Comparison of ENCODE assay signal across 24 cellular contexts in the genomic region with DNA sequence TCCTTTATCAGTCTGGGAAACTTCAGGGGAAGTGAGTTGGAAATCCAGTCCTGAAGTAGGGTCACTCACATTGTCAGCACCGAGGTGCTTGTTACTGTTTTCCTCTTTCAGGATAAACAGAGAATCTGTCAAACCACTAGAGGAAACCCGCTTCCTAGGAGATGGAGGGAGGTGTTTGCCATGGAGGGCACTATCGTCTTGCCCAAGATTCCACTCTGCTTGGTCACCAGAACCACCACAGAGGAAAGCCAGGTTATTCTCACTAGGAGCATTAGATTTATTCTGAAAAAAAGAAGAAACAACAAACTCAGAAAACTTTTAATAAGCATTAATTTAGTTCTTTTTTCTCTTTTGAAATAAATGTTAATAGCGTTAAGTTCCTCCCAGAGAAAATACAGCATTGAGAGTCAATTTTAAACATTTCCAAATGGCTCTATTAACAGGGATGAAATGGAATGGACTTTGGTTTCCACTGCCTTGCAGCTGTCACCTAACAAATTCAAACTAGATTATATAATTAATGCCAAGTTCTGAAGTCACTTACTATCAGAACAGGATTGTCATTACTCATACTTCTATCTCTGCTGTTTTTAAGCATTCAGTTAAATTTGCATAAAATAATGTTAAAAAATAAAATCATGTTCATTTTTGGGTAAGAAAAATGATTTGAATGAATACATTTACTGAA.
"Had no signal": no experiment of that assay in that cellular context is flagged by ENCODE, and none has a peak within 500 bp of the region (broad histone marks: within the 10 kb centered on the region; RNA-seq: fewer than 3 reads in every experiment).

No MANE protein-coding gene starts in this region.

- DNase-seq: cortex of kidney; effector memory CD8-positive, alpha-beta T cell; erythroblast; esophagus squamous epithelium; foreskin melanocyte; glutamatergic neuron; heart right ventricle; hippocampal formation; left cardiac atrium; left ventricle myocardium inferior; lower lobe of right lung; naive thymus-derived CD4-positive, alpha-beta T cell; right lobe of liver; stimulated activated CD4-positive, alpha-beta T cell treated with anti-CD3 and anti-CD28 coated beads, Interleukin-2, amount 100 ng/mL, for 24 hours; stimulated activated CD4-positive, alpha-beta T cell treated with anti-CD3 and anti-CD28 coated beads, Interleukin-4, amount 100 ng/mL, for 24 hours; stimulated activated naive CD8-positive, alpha-beta T cell treated with anti-CD3 and anti-CD28 coated beads, Interleukin-15, Interleukin-2, amounts not matched to agents 100 U/mL and 50 U/mL, for 24 hours; substantia nigra; testis; tibial artery had no signal

- H3K27ac ChIP-seq: esophagus squamous epithelium, heart right ventricle, left ventricle myocardium inferior, lower lobe of right lung, neural progenitor cell, parathyroid adenoma, right lobe of liver, testis, tibial artery had no signal

- H3K9me3 ChIP-seq: esophagus squamous epithelium, heart right ventricle, left ventricle myocardium inferior, lower lobe of right lung, right lobe of liver, testis, tibial artery had no signal

- H3K4me3 ChIP-seq: esophagus squamous epithelium, heart right ventricle, left ventricle myocardium inferior, lower lobe of right lung, neural progenitor cell, right lobe of liver, testis, tibial artery had no signal

- H3K27me3 ChIP-seq: esophagus squamous epithelium, heart right ventricle, neural progenitor cell, right lobe of liver, testis, tibial artery had no signal

- H3K4me1 ChIP-seq: esophagus squamous epithelium, heart right ventricle, left ventricle myocardium inferior, lower lobe of right lung, neural progenitor cell, parathyroid adenoma, right lobe of liver, testis, tibial artery had no signal

- ATAC-seq: effector memory CD8-positive, alpha-beta T cell; heart right ventricle; left cardiac atrium; lower lobe of right lung; naive thymus-derived CD4-positive, alpha-beta T cell; stimulated activated effector memory CD8-positive, alpha-beta T cell treated with anti-CD3 and anti-CD28 coated beads, Interleukin-12 subunit alpha, Interleukin-12 subunit beta, amount 100 ng/mL, for 72 hours; stimulated activated naive CD8-positive, alpha-beta T cell treated with anti-CD3 and anti-CD28 coated beads, Interleukin-15, Interleukin-2, amounts not matched to agents 100 U/mL and 50 U/mL, for 24 hours had no signal

- H3K36me3 ChIP-seq: neural progenitor cell had no signal

- FAIRE-seq: endometrium, islet of Langerhans had no signal
